ENCODE assay signal across 19 cellular contexts in genomic region chr12:47304161-47304560, GRCh38.
DNase-seq lines count a peak whose midpoint lies in the region; ATAC-seq, FAIRE-seq and TF ChIP-seq lines count a peak whose summit lies in the region.
"Had no signal": no experiment of that assay in that cellular context is flagged by ENCODE, and none has a peak within 500 bp of the region (broad histone marks: within the 10 kb centered on the region; RNA-seq: fewer than 3 reads in every experiment).

No MANE protein-coding gene starts in this region.

- H3K4me1 Mint-ChIP-seq in activated CD4-positive, alpha-beta memory T cell treated with anti-CD3 and anti-CD28 coated beads for 36 hours (ENCODE audit: low read depth): peaks cover 77% of the 10 kb centered on the region
- peaks cover 53% of the 10 kb centered on the region for H3K4me1 Mint-ChIP-seq in activated CD4-positive, alpha-beta memory T cell treated with anti-CD3 and anti-CD28 coated beads, Interleukin-2, amount 10 ng/mL, durations not matched to agents 7 days and 5 days
- peaks cover 21% of the 10 kb centered on the region for H3K4me1 Mint-ChIP-seq in astrocyte (ENCODE audit: low read depth, unreplicated experiment)

- TF ChIP-seq CTCF in astrocyte (IDR thresholded peaks at IDR 0.05; ENCODE audit: insufficient read depth, low read depth, low read length) (no peak), keratinocyte (optimal IDR thresholded peaks at IDR 0.05 in 1 of 3, IDR thresholded peaks at IDR 0.05 in 1 of 3, conservative IDR thresholded peaks at IDR 0.05 in 1 of 3; ENCODE audit: extremely low read depth in 1 of 3, insufficient read depth in 2 of 3, low read length in 3 of 3) (no peak)

- FAIRE-seq in astrocyte (lab: Jason Lieb, UNC) (no peak), keratinocyte (lab: Jason Lieb, UNC) (no peak)
- FAIRE-seq: GM12878, GM18507 had no signal

- H3K9ac ChIP-seq in Karpas-422 (ENCODE audit: low read length): no peak overlapping the region
- peak overlapping the region; percentile 81 for H3K9ac ChIP-seq in astrocyte (ENCODE audit: low read length)
- H3K9ac ChIP-seq in keratinocyte (ENCODE audit: control insufficient read depth, extremely low read depth, insufficient read depth, low read length): no peak overlapping the region

- dilution Hi-C loops in keratinocyte (cut with MboI; ENCODE audit: extremely low pct_ligation_motif_present, low sequenced_read_pairs): no loop called here

- H3K36me3 Mint-ChIP-seq in activated CD4-positive, alpha-beta memory T cell treated with anti-CD3 and anti-CD28 coated beads for 36 hours: peaks cover 42% of the 10 kb centered on the region
- peaks cover 14% of the 10 kb centered on the region for H3K36me3 Mint-ChIP-seq in activated CD4-positive, alpha-beta memory T cell treated with anti-CD3 and anti-CD28 coated beads, Interleukin-2, amount 10 ng/mL, durations not matched to agents 7 days and 5 days (ENCODE audit: low read depth)
- H3K36me3 Mint-ChIP-seq in astrocyte (ENCODE audit: low read depth, unreplicated experiment): no peaks in the 10 kb centered on the region

- intact Hi-C loops in activated CD4-positive, alpha-beta memory T cell treated with anti-CD3 and anti-CD28 coated beads for 36 hours (cut with micrococcal nuclease): no loop called here

- CTCF ChIA-PET in activated CD4-positive, alpha-beta memory T cell treated with anti-CD3 and anti-CD28 coated beads for 36 hours (lab: Charles Lee): interaction anchor here (1.1 to 1.2 kb wide), 2 partner anchors 64 to 93 kb away, joined by 4 read pairs; no protein-coding TSS in a partner anchor
- CTCF ChIA-PET in activated CD4-positive, alpha-beta memory T cell treated with anti-CD3 and anti-CD28 coated beads, Interleukin-2, amount 10 ng/mL, durations not matched to agents 7 days and 5 days (lab: Charles Lee): no interaction called here

- H3K36me3 ChIP-seq in Karpas-422 (ENCODE audit: insufficient read depth, low read length) (no peaks in the 10 kb centered on the region), astrocyte (ENCODE audit: insufficient read depth, low read length) (no peaks in the 10 kb centered on the region), keratinocyte (ENCODE audit: control insufficient read depth in 2 of 2, extremely low read depth in 1 of 2, insufficient read depth in 2 of 2, low read length in 2 of 2) (no peaks in the 10 kb centered on the region)
- H3K36me3 ChIP-seq: HAP-1 had no signal

- H3K9me3 Mint-ChIP-seq in activated CD4-positive, alpha-beta memory T cell treated with anti-CD3 and anti-CD28 coated beads for 36 hours: peaks cover 25% of the 10 kb centered on the region
- H3K9me3 Mint-ChIP-seq in activated CD4-positive, alpha-beta memory T cell treated with anti-CD3 and anti-CD28 coated beads, Interleukin-2, amount 10 ng/mL, durations not matched to agents 7 days and 5 days: peaks cover 15% of the 10 kb centered on the region
- H3K9me3 Mint-ChIP-seq in astrocyte (ENCODE audit: unreplicated experiment): peaks cover 5% of the 10 kb centered on the region

- H3K4me2 ChIP-seq in Karpas-422 (ENCODE audit: low read depth, low read length, poor library complexity, severe bottlenecking) (no peak overlapping the region), astrocyte (ENCODE audit: low read length) (no peak overlapping the region), keratinocyte (ENCODE audit: control insufficient read depth, extremely low read depth, insufficient read depth, low read depth, low read length) (peak overlapping the region; percentile 12)

- no peaks in the 10 kb centered on the region for H3K27me3 ChIP-seq in Karpas-422 (ENCODE audit: low read length)
- no peaks in the 10 kb centered on the region for H3K27me3 ChIP-seq in astrocyte (ENCODE audit: insufficient read depth, low read length)
- H3K27me3 ChIP-seq in keratinocyte (ENCODE audit: control insufficient read depth, extremely low read depth, insufficient read depth, low read length): no peaks in the 10 kb centered on the region

- H3K4me1 ChIP-seq in Karpas-422 (ENCODE audit: low read length) (peaks cover 31% of the 10 kb centered on the region), astrocyte (ENCODE audit: insufficient read depth, low read length) (peaks cover 27% of the 10 kb centered on the region), keratinocyte (ENCODE audit: control insufficient read depth, extremely low read depth, insufficient read depth, low read length) (peaks cover 13% of the 10 kb centered on the region)
- H3K4me1 ChIP-seq: HAP-1 had no signal

- no peak overlapping the region for H2AFZ ChIP-seq in Karpas-422 (ENCODE audit: low read length)
- no peak overlapping the region for H2AFZ ChIP-seq in astrocyte (ENCODE audit: low read depth, low read length)
- peak overlapping the region; percentile 36 for H2AFZ ChIP-seq in keratinocyte (ENCODE audit: control insufficient read depth, low read length)

- no peaks in the 10 kb centered on the region for H3K79me2 ChIP-seq in Karpas-422 (ENCODE audit: low read length)
- no peaks in the 10 kb centered on the region for H3K79me2 ChIP-seq in astrocyte (ENCODE audit: insufficient read depth, low read length)
- H3K79me2 ChIP-seq in keratinocyte (ENCODE audit: control insufficient read depth, insufficient read depth, low read length): no peaks in the 10 kb centered on the region

- ATAC-seq in GM18907 (IDR thresholded peaks at IDR 0.05; ENCODE audit: unreplicated experiment): no peak
- ATAC-seq: GM12878 had no signal

- no peaks in the 10 kb centered on the region for H3K9me1 ChIP-seq in keratinocyte (ENCODE audit: control insufficient read depth, extremely low read depth, insufficient read depth, low read length)

- no peaks in the 10 kb centered on the region for H3K27me3 Mint-ChIP-seq in activated CD4-positive, alpha-beta memory T cell treated with anti-CD3 and anti-CD28 coated beads for 36 hours
- no peaks in the 10 kb centered on the region for H3K27me3 Mint-ChIP-seq in activated CD4-positive, alpha-beta memory T cell treated with anti-CD3 and anti-CD28 coated beads, Interleukin-2, amount 10 ng/mL, durations not matched to agents 7 days and 5 days
- H3K27me3 Mint-ChIP-seq in astrocyte (ENCODE audit: low read depth, unreplicated experiment): no peaks in the 10 kb centered on the region
- H3K27me3 Mint-ChIP-seq: IgD-negative memory B cell had no signal

- H3K9me3 ChIP-seq in Karpas-422 (ENCODE audit: low read length) (no peaks in the 10 kb centered on the region), astrocyte (ENCODE audit: insufficient read depth, low read depth, low read length) (no peaks in the 10 kb centered on the region), keratinocyte (ENCODE audit: control insufficient read depth, low read depth, low read length) (no peaks in the 10 kb centered on the region)
- H3K9me3 ChIP-seq: HAP-1 had no signal

- POLR2A ChIA-PET in activated CD4-positive, alpha-beta memory T cell treated with anti-CD3 and anti-CD28 coated beads for 36 hours (lab: Charles Lee): no interaction called here
- POLR2A ChIA-PET in activated CD4-positive, alpha-beta memory T cell treated with anti-CD3 and anti-CD28 coated beads, Interleukin-2, amount 10 ng/mL, durations not matched to agents 7 days and 5 days (lab: Charles Lee): interaction anchor here (1.4 kb wide), 1 partner anchor 88 kb away, joined by 3 read pairs; no protein-coding TSS in a partner anchor

- H3K4me3 ChIP-seq in Karpas-422 (ENCODE audit: low read length) (no peak overlapping the region), astrocyte (ENCODE audit: insufficient read depth, low read depth, low read length) (no peak overlapping the region), keratinocyte (ENCODE audit: control insufficient read depth in 2 of 3, extremely low read depth in 1 of 3, insufficient read depth in 2 of 3, low read depth in 1 of 3, low read length in 3 of 3) (no peak overlapping the region)
- H3K4me3 ChIP-seq: GM12878, HAP-1 had no signal

- no peak overlapping the region for H3K4me3 Mint-ChIP-seq in activated CD4-positive, alpha-beta memory T cell treated with anti-CD3 and anti-CD28 coated beads for 36 hours
- no peak overlapping the region for H3K4me3 Mint-ChIP-seq in activated CD4-positive, alpha-beta memory T cell treated with anti-CD3 and anti-CD28 coated beads, Interleukin-2, amount 10 ng/mL, durations not matched to agents 7 days and 5 days
- H3K4me3 Mint-ChIP-seq in astrocyte (ENCODE audit: unreplicated experiment): no peak overlapping the region

- no peaks in the 10 kb centered on the region for H4K20me1 ChIP-seq in Karpas-422 (ENCODE audit: insufficient read depth, low read depth, low read length)
- no peaks in the 10 kb centered on the region for H4K20me1 ChIP-seq in astrocyte (ENCODE audit: insufficient read depth, low read length)
- H4K20me1 ChIP-seq in keratinocyte (ENCODE audit: control insufficient read depth, extremely low read depth, insufficient read depth, low read length): no peaks in the 10 kb centered on the region

- H3K27ac ChIP-seq in Karpas-422 (ENCODE audit: low read length): no peak overlapping the region
- H3K27ac ChIP-seq in astrocyte (ENCODE audit: low read depth, low read length): peak overlapping the region; percentile 97
- no peak overlapping the region for H3K27ac ChIP-seq in keratinocyte (ENCODE audit: control insufficient read depth, insufficient read depth, low read length)

- DNase-seq in activated CD4-positive, alpha-beta memory T cell treated with anti-CD3 and anti-CD28 coated beads for 36 hours: no peak
- DNase-seq in activated CD4-positive, alpha-beta memory T cell treated with anti-CD3 and anti-CD28 coated beads, Interleukin-2, amount 10 ng/mL, durations not matched to agents 7 days and 5 days: no peak
- peak; percentile 27 for DNase-seq in Karpas-422
- no peak for DNase-seq in astrocyte (ENCODE audit: low read depth)
- DNase-seq in keratinocyte (ENCODE audit: low read depth, low spot score): peak; percentile 46
- no peak for DNase-seq in COLO668 (lab: John Stamatoyannopoulos, UW; ENCODE audit: unreplicated experiment)
- no peak for DNase-seq in CD1c-positive myeloid dendritic cell (ENCODE audit: extremely low spot score)
- DNase-seq: 8988T, C1 segment of cervical spinal cord, DMS79, NCI-H226, NCI-H526 treated with DMSO at 0.1 percent for 48 hours, OCI-M1, RPMI8226 had no signal

- H3K9me2 ChIP-seq in Karpas-422 (replicated peaks; ENCODE audit: insufficient read depth, low read length): no peaks in the 10 kb centered on the region

- peak overlapping the region; percentile 91 for H3K27ac Mint-ChIP-seq in activated CD4-positive, alpha-beta memory T cell treated with anti-CD3 and anti-CD28 coated beads for 36 hours
- H3K27ac Mint-ChIP-seq in activated CD4-positive, alpha-beta memory T cell treated with anti-CD3 and anti-CD28 coated beads, Interleukin-2, amount 10 ng/mL, durations not matched to agents 7 days and 5 days: no peak overlapping the region
- no peak overlapping the region for H3K27ac Mint-ChIP-seq in astrocyte (ENCODE audit: unreplicated experiment)

Comparison
In these comparisons a context has a peak if more than half of its experiments do, and no peak if none do; other contexts are left out.
1. DNase-seq: peak in Karpas-422 (single experiment) and keratinocyte (single experiment); none in activated CD4-positive, alpha-beta memory T cell treated with anti-CD3 and anti-CD28 coated beads for 36 hours (single experiment), activated CD4-positive, alpha-beta memory T cell treated with anti-CD3 and anti-CD28 coated beads, Interleukin-2, amount 10 ng/mL, durations not matched to agents 7 days and 5 days (single experiment), astrocyte (single experiment), COLO668 (single experiment) and CD1c-positive myeloid dendritic cell (single experiment).